9 cellular contexts compared by ENCODE assay signal in genomic region chr3:9552252-9552999, GRCh38. TPM values are rescaled to one million over a fixed set of nuclear protein-coding genes. Genes with fewer than 3 reads are reported as not detected.
DNase-seq lines count a peak whose midpoint lies in the region; ATAC-seq, FAIRE-seq and TF ChIP-seq lines count a peak whose summit lies in the region.
"Had no signal": no experiment of that assay in that cellular context is flagged by ENCODE, and none has a peak within 500 bp of the region (broad histone marks: within the 10 kb centered on the region; RNA-seq: fewer than 3 reads in every experiment).

No MANE protein-coding gene starts in this region.

- H3K27ac ChIP-seq in HepG2 (ENCODE audit: extremely low read length, insufficient read depth, low read length): no peak overlapping the region
- H3K27ac ChIP-seq in testis: no peak overlapping the region

- H4K20me1 ChIP-seq in HepG2 (ENCODE audit: insufficient read depth, low read length): no peaks in the 10 kb centered on the region

- H3K27me3 ChIP-seq in HepG2 (ENCODE audit: control insufficient read depth in 1 of 2, insufficient read depth in 2 of 2, low read length in 2 of 2) (peaks cover 2 to 30% of the 10 kb centered on the region in 2 experiments; a peak in 4 of 5 replicates), testis (no peaks in the 10 kb centered on the region)

- H3K9me3 ChIP-seq in HepG2 (ENCODE audit: low read length) (no peaks in the 10 kb centered on the region), testis (no peaks in the 10 kb centered on the region)

- H3K36me3 ChIP-seq in HepG2 (replicated peaks in 1 of 2; ENCODE audit: control insufficient read depth in 1 of 2, insufficient read depth in 2 of 2, low read length in 2 of 2) (no peaks in the 10 kb centered on the region), testis (ENCODE audit: low read depth, missing control alignments) (no peaks in the 10 kb centered on the region)

- POLR2A ChIA-PET in GM10248 (lab: Yijun Ruan, JAX): no interaction called here
- POLR2A ChIA-PET in HepG2 (lab: Yijun Ruan, JAX): no interaction called here

- H3K4me1 ChIP-seq in HepG2 (ENCODE audit: insufficient read depth, low read length) (no peaks in the 10 kb centered on the region), testis (no peaks in the 10 kb centered on the region)

- H3K9ac ChIP-seq in HepG2 (ENCODE audit: insufficient read depth, low read depth, low read length): no peak overlapping the region

- TF ChIP-seq CTCF in GM10248 (IDR thresholded peaks at IDR 0.05; ENCODE audit: control extremely low read depth, extremely low read depth, low read depth, missing control alignments) (no peak), cardiac fibroblast (IDR thresholded peaks at IDR 0.05; ENCODE audit: low read depth, low read length) (no peak), HepG2 (CRISPR knock-in tag; IDR thresholded peaks at IDR 0.05) (no peak), testis (IDR thresholded peaks at IDR 0.05) (no peak)

- TF ChIP-seq POLR2A in HepG2 (IDR thresholded peaks at IDR 0.05; ENCODE audit: insufficient read depth in 1 of 2, low read depth in 2 of 2, low read length in 2 of 2) (no peak), testis (IDR thresholded peaks at IDR 0.05) (no peak)

- no peak overlapping the region for H3K4me3 ChIP-seq in cardiac fibroblast (replicated peaks in 1 of 2; ENCODE audit: low read depth in 2 of 2, low read length in 2 of 2)
- H3K4me3 ChIP-seq in HepG2 (replicated peaks in 1 of 3; ENCODE audit: insufficient read depth in 1 of 3, low read depth in 2 of 3, low read length in 3 of 3): no peak overlapping the region
- no peak overlapping the region for H3K4me3 ChIP-seq in testis

- ATAC-seq in HepG2: no peak; the same call in 2 of the 3 replicates

- BruUV-seq in HepG2 (replicated peaks; lab: Mats Ljungman, UMichigan): no TSS peak

- H3K79me2 ChIP-seq in HepG2 (ENCODE audit: insufficient read depth, low read length): no peaks in the 10 kb centered on the region

- no peak for TF ChIP-seq RAD21 in HepG2 (CRISPR knock-in tag; IDR thresholded peaks at IDR 0.05)

- no peak overlapping the region for H2AFZ ChIP-seq in HepG2 (ENCODE audit: low read length)

- CTCF ChIA-PET in GM10248 (lab: Yijun Ruan, JAX) (no interaction called here), HepG2 (lab: Yijun Ruan, JAX; ENCODE audit: low intra/inter-chr PET ratio, low total read pairs) (no interaction called here)

- no peak overlapping the region for H3K4me2 ChIP-seq in HepG2 (ENCODE audit: low read depth, low read length)

- in situ Hi-C loops in HepG2 (cut with HindIII; ENCODE audit: extremely low pct_ligation_motif_present, low pct_unique_long_range_greater_than_20kb): no loop called here

- no peak for TF ChIP-seq EP300 in HepG2 (IDR thresholded peaks at IDR 0.05; ENCODE audit: low read depth in 2 of 2, low read length in 2 of 2)
- TF ChIP-seq EP300 in HepG2 (CRISPR knock-in tag; IDR thresholded peaks at IDR 0.05; ENCODE audit: borderline replicate concordance): no peak

- intact Hi-C loops in HepG2 (cut with micrococcal nuclease; ENCODE audit: unreplicated experiment): no loop called here
- intact Hi-C loops in testis (cut with DNase I; ENCODE audit: low total_unique reads): no loop called here

- WGBS in HepG2 (ENCODE audit: low lambda C conversion rate): 63% methylated on average over 52 of the region's 57 CpGs
- WGBS in testis, 2 donors: 2% methylated on average over 12 to 56 of the region's 57 CpGs

- no peak for FAIRE-seq in HepG2 (lab: Jason Lieb, UNC)

- DNase-seq in GM10248 (ENCODE audit: extremely low spot score) (peak; percentile 67), RPMI7951 (ENCODE audit: low read depth) (peak; percentile 42), cardiac fibroblast (ENCODE audit: low read depth in 2 of 2) (peak; percentile 58 to 60), HepG2 (ENCODE audit: low spot score) (no peak), testis (peak; percentile 73), NCI-H1930 (lab: John Stamatoyannopoulos, UW) (no peak), AML-193 (lab: John Stamatoyannopoulos, UW) (no peak), pons (ENCODE audit: low spot score) (no peak)

TF ChIP-seq in HepG2, 621 proteins besides CTCF, POLR2A, EP300 and RAD21 (continues in another document):
- no peak for TF ChIP-seq ZNF281 (CRISPR knock-in tag; IDR thresholded peaks at IDR 0.05; ENCODE audit: borderline replicate concordance)
- TF ChIP-seq KLF16 (CRISPR knock-in tag; IDR thresholded peaks at IDR 0.05): 0 out of 4 replicates have a peak, but pooled peaks of 1 of the 2 experiments have one; percentile 33
- no peak for TF ChIP-seq TFDP2 (CRISPR knock-in tag; IDR thresholded peaks at IDR 0.05)
- no peak for TF ChIP-seq ZNF800 (CRISPR knock-in tag; IDR thresholded peaks at IDR 0.05)
- TF ChIP-seq SRY (CRISPR knock-in tag; IDR thresholded peaks at IDR 0.05): 0 out of 2 replicates have a peak, but pooled peaks have one; percentile 41

RNA-seq across cellular contexts. Expression of gene LHFPL4, which starts 1.2 kb away (rescaled TPM):
- not detected in 2 replicates for total RNA-seq in RPMI7951 (2014; rRNA removed; shearing (Covaris generic))
- 0.02 TPM in 1 of 2 replicates, not detected in the other for total RNA-seq in HepG2 (2016; rRNA removed; fragmentation: Illumina TruSeq; extraction: Trizol)
- total RNA-seq in HepG2 (2016; cell fraction: cytosol; rRNA removed; fragmentation: Illumina TruSeq; extraction: Trizol; ENCODE audit: low read depth): not detected in 2 replicates
- 0.04 TPM in 1 of 2 replicates, not detected in the other for total RNA-seq in HepG2 (2016; cell fraction: insoluble cytoplasmic fraction; rRNA removed; fragmentation: Illumina TruSeq; extraction: Trizol)
- total RNA-seq in HepG2 (2016; cell fraction: membrane; rRNA removed; fragmentation: Illumina TruSeq; extraction: Trizol): 0.03 TPM in 1 of 2 replicates, not detected in the other
- total RNA-seq in HepG2 (2016; cell fraction: nucleus; rRNA removed; fragmentation: Illumina TruSeq; extraction: Trizol): not detected in 2 replicates
- 0.03 and 0.05 TPM in 2 replicates for polyA plus RNA-seq in HepG2 (2011; rRNA removed)
- 0.03 TPM in 2 replicates for polyA plus RNA-seq in HepG2 (2011; cell fraction: cytosol; rRNA removed)
- 0.08 and 0.09 TPM in 2 replicates for polyA plus RNA-seq in HepG2 (2011; cell fraction: nucleus; rRNA removed)
- 0.05 TPM in 2 replicates for polyA plus RNA-seq in HepG2 (2012)
- polyA plus RNA-seq in HepG2 (2016; cell fraction: cytosol; fragmentation: Illumina TruSeq; extraction: Trizol; ENCODE audit: low read depth): not detected in 2 replicates
- polyA plus RNA-seq in HepG2 (2016; cell fraction: insoluble cytoplasmic fraction; fragmentation: Illumina TruSeq; extraction: Trizol; ENCODE audit: low read depth): not detected in 2 replicates
- polyA plus RNA-seq in HepG2 (2016; cell fraction: membrane; fragmentation: Illumina TruSeq; extraction: Trizol; ENCODE audit: low read depth): not detected in 2 replicates
- polyA plus RNA-seq in HepG2 (2016; cell fraction: nucleus; fragmentation: Illumina TruSeq; extraction: Trizol; ENCODE audit: insufficient read depth, low read depth): not detected in 2 replicates
- polyA minus RNA-seq in HepG2 (2011; rRNA and poly(A)+ RNA removed; ENCODE audit: low replicate concordance): 0.04 TPM in 1 of 2 replicates, not detected in the other
- 0.10 TPM in 1 of 2 replicates, not detected in the other for polyA minus RNA-seq in HepG2 (2011; cell fraction: cytosol; rRNA and poly(A)+ RNA removed)
- 0.12 TPM in 1 of 2 replicates, not detected in the other for polyA minus RNA-seq in HepG2 (2011; cell fraction: nucleus; rRNA and poly(A)+ RNA removed)
- 1 to 10 TPM; 1.3 to 2.3 TPM for total RNA-seq in testis
- polyA plus RNA-seq in testis (ENCODE audit: insufficient read depth, low read depth, low replicate concordance): 1.3 TPM
- total RNA-seq: mononuclear cell had no signal

Comparison
In these comparisons a context has a peak if more than half of its experiments do, and no peak if none do; other contexts are left out.
1. DNase-seq: peak in GM10248 (single experiment), RPMI7951 (single experiment), cardiac fibroblast (2 of 2) and testis (single experiment); none in HepG2 (single experiment), NCI-H1930 (0 of 2), AML-193 (0 of 2) and pons (single experiment).